ENCODE assay signal across 8 cellular contexts in genomic region chr11:95089620-95090542, GRCh38. TPM values are rescaled to one million over a fixed set of nuclear protein-coding genes. Genes with fewer than 3 reads are reported as not detected.
DNase-seq lines count a peak whose midpoint lies in the region; ATAC-seq and TF ChIP-seq lines count a peak whose summit lies in the region.

Gene ENDOD1 (plus strand): TSS chr11:95089846. CDS start chr11:95089928, 82 bp downstream.

- no peaks in the 10 kb centered on the region for H3K27me3 ChIP-seq in BE2C

- no peak for TF ChIP-seq CTCF in BE2C (IDR thresholded peaks at IDR 0.05; ENCODE audit: low read depth, low read length)

- DNase-seq in BE2C = peak; percentile 91
- peak; percentile 21 for DNase-seq in NCI-H748 treated with DMSO at 0.1 percent for 48 hours (lab: John Stamatoyannopoulos, UW)
- peak; percentile 88 for DNase-seq in activated CD4-positive, alpha-beta memory T cell treated with anti-CD3 and anti-CD28 coated beads, Interleukin-2, amount 10 ng/mL, durations not matched to agents 7 days and 5 days
- DNase-seq in effector CD8-positive, alpha-beta T cell (lab: John Stamatoyannopoulos, UW) = peak; percentile 67
- peak; percentile 81 to 82 for DNase-seq in memory B cell (ENCODE audit: low spot score in 2 of 2)
- DNase-seq in stimulated activated CD8-positive, alpha-beta memory T cell treated with anti-CD3 and anti-CD28 coated beads, Interleukin-12 subunit alpha, Interleukin-12 subunit beta, amount 100 ng/mL, for 24 hours (ENCODE audit: extremely low read depth) = peak; percentile 59

- H3K4me1 ChIP-seq in BE2C = peaks cover 5% of the 10 kb centered on the region

- POLR2A ChIA-PET in activated CD4-positive, alpha-beta memory T cell treated with anti-CD3 and anti-CD28 coated beads, Interleukin-2, amount 10 ng/mL, durations not matched to agents 7 days and 5 days (lab: Charles Lee) = interaction anchor here (0.6 to 7.6 kb wide), 17 partner anchors 9 to 1299 kb away, joined by 3 to 253 read pairs (median 11); partner anchors contain the start of genes CCDC82, CEP57, CWC15 and FAM76B

- CTCF ChIA-PET in activated CD4-positive, alpha-beta memory T cell treated with anti-CD3 and anti-CD28 coated beads, Interleukin-2, amount 10 ng/mL, durations not matched to agents 7 days and 5 days (lab: Charles Lee) = interaction anchor here (1.0 to 9.4 kb wide), 9 partner anchors 9 to 467 kb away, joined by 3 to 167 read pairs (median 4); partner anchors contain the start of genes SESN3 and SRSF8

- no peaks in the 10 kb centered on the region for H3K9me3 Mint-ChIP-seq in activated CD4-positive, alpha-beta memory T cell treated with anti-CD3 and anti-CD28 coated beads, Interleukin-2, amount 10 ng/mL, durations not matched to agents 7 days and 5 days
- no peaks in the 10 kb centered on the region for H3K9me3 Mint-ChIP-seq in memory B cell

- H3K27ac Mint-ChIP-seq in activated CD4-positive, alpha-beta memory T cell treated with anti-CD3 and anti-CD28 coated beads, Interleukin-2, amount 10 ng/mL, durations not matched to agents 7 days and 5 days = peak within 1 kb of the TSS; percentile 93
- peak within 1 kb of the TSS; percentile 96 for H3K27ac Mint-ChIP-seq in memory B cell

- peaks cover 67% of the 10 kb centered on the region for H3K4me1 Mint-ChIP-seq in activated CD4-positive, alpha-beta memory T cell treated with anti-CD3 and anti-CD28 coated beads, Interleukin-2, amount 10 ng/mL, durations not matched to agents 7 days and 5 days
- H3K4me1 Mint-ChIP-seq in memory B cell = peaks cover 37% of the 10 kb centered on the region

- H3K36me3 ChIP-seq in BE2C = no peaks in the 10 kb centered on the region

- H3K4me3 ChIP-seq in BE2C (ENCODE audit: low read depth, low read length) = peak within 1 kb of the TSS; percentile 86

- peaks cover 12% of the 10 kb centered on the region for H3K36me3 Mint-ChIP-seq in activated CD4-positive, alpha-beta memory T cell treated with anti-CD3 and anti-CD28 coated beads, Interleukin-2, amount 10 ng/mL, durations not matched to agents 7 days and 5 days (ENCODE audit: low read depth)
- H3K36me3 Mint-ChIP-seq in memory B cell = no peaks in the 10 kb centered on the region

- H3K9me3 ChIP-seq in BE2C = no peaks in the 10 kb centered on the region

- H3K27me3 Mint-ChIP-seq in activated CD4-positive, alpha-beta memory T cell treated with anti-CD3 and anti-CD28 coated beads, Interleukin-2, amount 10 ng/mL, durations not matched to agents 7 days and 5 days = no peaks in the 10 kb centered on the region
- H3K27me3 Mint-ChIP-seq in memory B cell = no peaks in the 10 kb centered on the region

- H3K4me3 Mint-ChIP-seq in activated CD4-positive, alpha-beta memory T cell treated with anti-CD3 and anti-CD28 coated beads, Interleukin-2, amount 10 ng/mL, durations not matched to agents 7 days and 5 days = peak within 1 kb of the TSS; percentile 84
- H3K4me3 Mint-ChIP-seq in memory B cell = peak within 1 kb of the TSS; percentile 98

- ATAC-seq in GM19023 (IDR thresholded peaks at IDR 0.05; ENCODE audit: unreplicated experiment) = peak; percentile 91
- ATAC-seq in HG03175 (IDR thresholded peaks at IDR 0.05; ENCODE audit: unreplicated experiment) = peak; percentile 86
- peak; percentile 88 for ATAC-seq in memory B cell (ENCODE audit: low read depth)

RNA-seq across cellular contexts. Expression of gene ENDOD1, which starts in this region (rescaled TPM):
- polyA plus RNA-seq in BE2C (2012; ENCODE audit: insufficient read depth, insufficient read length, low read depth) = 24.1 TPM
- 10 to 100 TPM; 20.6 to 22.2 TPM for total RNA-seq in activated CD4-positive, alpha-beta memory T cell treated with anti-CD3 and anti-CD28 coated beads, Interleukin-2, amount 10 ng/mL, durations not matched to agents 7 days and 5 days

Comparison
In these comparisons a context has a peak if more than half of its experiments do, and no peak if none do; other contexts are left out.
1. Peak in every context shown above with its lines: DNase-seq, ATAC-seq and H3K4me3 ChIP-seq.
2. DNase-seq: peak in every context shown above with its lines; median percentile 91 in BE2C; 88 in activated CD4-positive, alpha-beta memory T cell treated with anti-CD3 and anti-CD28 coated beads, Interleukin-2, amount 10 ng/mL, durations not matched to agents 7 days and 5 days; 82 in memory B cell; 67 in effector CD8-positive, alpha-beta T cell; 59 in stimulated activated CD8-positive, alpha-beta memory T cell treated with anti-CD3 and anti-CD28 coated beads, Interleukin-12 subunit alpha, Interleukin-12 subunit beta, amount 100 ng/mL, for 24 hours; 21 in NCI-H748 treated with DMSO at 0.1 percent for 48 hours.